ENCODE assay signal across 8 cellular contexts in the genomic region with DNA sequence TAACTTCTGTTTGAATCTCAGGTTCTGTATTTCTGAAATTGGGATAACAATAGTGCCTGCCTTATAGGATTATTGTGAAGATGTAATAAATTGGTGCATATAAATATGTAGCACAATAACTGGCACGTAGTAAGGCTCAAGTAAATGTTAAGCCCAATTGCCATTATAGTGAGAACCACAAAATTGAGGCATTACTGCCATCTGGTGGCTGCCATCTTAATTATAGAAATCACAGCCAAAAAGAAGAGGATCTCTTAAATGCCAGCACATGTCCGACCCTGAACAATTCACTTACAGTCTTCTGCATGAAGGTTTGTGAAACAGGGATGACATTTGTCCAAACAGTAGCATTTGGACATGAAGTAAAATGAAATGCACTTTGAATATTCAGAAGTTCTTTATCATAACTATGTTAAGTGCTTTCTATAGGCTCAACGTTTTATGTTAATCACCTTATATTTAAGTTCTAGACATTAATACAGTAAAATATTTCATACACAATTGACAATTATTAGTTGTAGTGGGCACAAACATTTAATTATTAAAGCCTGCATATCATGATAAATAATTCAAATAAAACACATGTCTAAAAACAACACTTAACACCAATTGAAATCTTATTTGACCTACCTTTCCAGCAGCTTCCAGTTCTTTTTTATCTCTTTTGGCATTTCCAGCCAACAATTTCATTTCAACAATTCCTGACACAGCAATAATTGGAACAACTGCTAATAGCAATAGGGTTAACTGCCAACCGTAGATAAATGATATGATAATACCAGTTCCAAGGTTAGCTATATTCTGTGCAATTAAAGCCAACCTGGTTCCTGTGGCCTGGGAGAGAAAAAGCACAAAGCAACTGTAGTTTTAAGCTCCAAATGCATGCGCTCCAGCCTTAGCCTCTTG. TPM values are rescaled to one million over a fixed set of nuclear protein-coding genes. Genes with fewer than 3 reads are reported as not detected.
DNase-seq lines count a peak whose midpoint lies in the region; ATAC-seq, FAIRE-seq and TF ChIP-seq lines count a peak whose summit lies in the region.

No MANE protein-coding gene starts in this region.

- no peaks in the 10 kb centered on the region for H3K9me3 ChIP-seq in A549
- no peaks in the 10 kb centered on the region for H3K9me3 ChIP-seq in liver (ENCODE audit: control insufficient read depth in 4 of 4, low read length in 3 of 4)

- peak; percentile 84 for FAIRE-seq in A549 (lab: Jason Lieb, UNC)

- TF ChIP-seq RAD21 in A549 (conservative IDR thresholded peaks at IDR 0.05 in 1 of 2, IDR thresholded peaks at IDR 0.05 in 1 of 2) (peak; percentile 92 to 95), liver (IDR thresholded peaks at IDR 0.05) (peak; percentile 85 to 86)

- no peak overlapping the region for H3K27ac Mint-ChIP-seq in chondrocyte (ENCODE audit: unreplicated experiment)

- no peak overlapping the region for H3K4me3 Mint-ChIP-seq in chondrocyte (ENCODE audit: unreplicated experiment)

- peaks cover 8 to 55% (median 38%) of the 10 kb centered on the region in 4 donors for H3K36me3 ChIP-seq in liver (ENCODE audit: control insufficient read depth in 4 of 4, insufficient read depth in 3 of 4, low read depth in 1 of 4, low read length in 3 of 4)

- POLR2A ChIA-PET in A549 (lab: Yijun Ruan, JAX): no interaction called here

- ATAC-seq in A549 (peak; percentile 49 to 85; a peak in 3 of 6 replicates), GM18517 (IDR thresholded peaks at IDR 0.05; ENCODE audit: unreplicated experiment) (peak; percentile 88), HG03103 (IDR thresholded peaks at IDR 0.05; ENCODE audit: low read depth, unreplicated experiment) (peak; percentile 80)

- H3K36me3 Mint-ChIP-seq in chondrocyte (ENCODE audit: low read depth): no peaks in the 10 kb centered on the region

- H3K4me2 ChIP-seq in A549: no peak overlapping the region

- DNase-seq in A549 (ENCODE audit: low read depth in 1 of 2, low spot score in 1 of 2) (peak in 1 of 2 experiments; percentile 67), NCI-H446 (lab: John Stamatoyannopoulos, UW) (peak; percentile 28 to 75), chondrocyte (ENCODE audit: low spot score) (no peak)
- peak; percentile 42 to 51 for DNase-seq in activated CD4-positive, alpha-beta T cell treated with anti-CD3 and anti-CD28 coated beads for 24 hours (ENCODE audit: low read depth in 2 of 2)
- DNase-seq in stimulated activated CD8-positive, alpha-beta memory T cell treated with anti-CD3 and anti-CD28 coated beads, Interleukin-15, amount 100 ng/mL, for 48 hours (ENCODE audit: low read depth in 2 of 2): peak; percentile 4 to 16

- 42% methylated on average over 5 of the region's 5 CpGs for WGBS in A549 (ENCODE audit: missing lambda C conversion rate)
- WGBS in liver: 49% methylated on average over 5 of the region's 5 CpGs

- H3K4me1 Mint-ChIP-seq in chondrocyte (ENCODE audit: low read depth): no peaks in the 10 kb centered on the region

- H3K9me3 Mint-ChIP-seq in chondrocyte (ENCODE audit: low read depth): no peaks in the 10 kb centered on the region

- H3K27ac ChIP-seq in A549: no peak overlapping the region
- H3K27ac ChIP-seq in liver (ENCODE audit: low read depth in 1 of 2, low read length in 2 of 2): no peak overlapping the region

- CTCF ChIA-PET in A549 (lab: Yijun Ruan, JAX): interaction anchor here (0.6 to 9.2 kb wide), 36 partner anchors 10 to 500 kb away, joined by 3 to 195 read pairs (median 4); partner anchors contain the start of gene CROT

- peaks cover 20% of the 10 kb centered on the region; the same call in 2 of the 3 replicates for H3K4me1 ChIP-seq in A549
- H3K4me1 ChIP-seq in liver (ENCODE audit: control insufficient read depth in 4 of 4, insufficient read depth in 4 of 4, low read length in 3 of 4): peaks cover 0 to 3% (median 0%) of the 10 kb centered on the region in 4 donors

- H3K4me3 ChIP-seq in A549 (no peak overlapping the region), liver (ENCODE audit: low read depth in 1 of 3, low read length in 3 of 3) (no peak overlapping the region)

- no peak for TF ChIP-seq POLR2A in A549 (IDR thresholded peaks at IDR 0.05; ENCODE audit: low read length)

- TF ChIP-seq CTCF in A549 (IDR thresholded peaks at IDR 0.05) (peak; percentile 92), chondrocyte (IDR thresholded peaks at IDR 0.05) (peak; percentile 97), liver (IDR thresholded peaks at IDR 0.05; ENCODE audit: low read depth, low read length, missing input control) (peak; percentile 50)

- H3K27me3 ChIP-seq in liver (ENCODE audit: control insufficient read depth in 4 of 4, insufficient read depth in 4 of 4, low read length in 3 of 4): no peaks in the 10 kb centered on the region

- peaks cover 14% of the 10 kb centered on the region for H3K27me3 Mint-ChIP-seq in chondrocyte (ENCODE audit: low read depth)

- TF ChIP-seq EP300 in A549 (IDR thresholded peaks at IDR 0.05): no peak

- H3K9ac ChIP-seq in liver (ENCODE audit: low read depth in 1 of 2, low read length in 2 of 2): no peak overlapping the region

TF ChIP-seq in A549, 52 proteins besides CTCF, POLR2A, EP300 and RAD21:
- TF ChIP-seq HEYL (CRISPR knock-in tag; IDR thresholded peaks at IDR 0.05) (no peak), SMC3 (IDR thresholded peaks at IDR 0.05) (peak; percentile 97), MAFK (IDR thresholded peaks at IDR 0.05; ENCODE audit: partially characterized antibody) (peak; percentile 38)

TF ChIP-seq in liver, 16 proteins besides CTCF, POLR2A, EP300 and RAD21:
- TF ChIP-seq FOXA2 (IDR thresholded peaks at IDR 0.05) (no peak), JUND (IDR thresholded peaks at IDR 0.05) (no peak), EGR1 (IDR thresholded peaks at IDR 0.05; ENCODE audit: low read depth in 2 of 2) (no peak), HNF4G (IDR thresholded peaks at IDR 0.05) (no peak), FOXA1 (IDR thresholded peaks at IDR 0.05) (no peak), RXRA (IDR thresholded peaks at IDR 0.05) (no peak), ZBTB33 (IDR thresholded peaks at IDR 0.05) (no peak), NR2F2 (IDR thresholded peaks at IDR 0.05) (no peak), SP1 (IDR thresholded peaks at IDR 0.05) (no peak), MAX (IDR thresholded peaks at IDR 0.05) (no peak), HNF4A (conservative IDR thresholded peaks at IDR 0.05) (no peak)
- TF ChIP-seq, protein P1, sequence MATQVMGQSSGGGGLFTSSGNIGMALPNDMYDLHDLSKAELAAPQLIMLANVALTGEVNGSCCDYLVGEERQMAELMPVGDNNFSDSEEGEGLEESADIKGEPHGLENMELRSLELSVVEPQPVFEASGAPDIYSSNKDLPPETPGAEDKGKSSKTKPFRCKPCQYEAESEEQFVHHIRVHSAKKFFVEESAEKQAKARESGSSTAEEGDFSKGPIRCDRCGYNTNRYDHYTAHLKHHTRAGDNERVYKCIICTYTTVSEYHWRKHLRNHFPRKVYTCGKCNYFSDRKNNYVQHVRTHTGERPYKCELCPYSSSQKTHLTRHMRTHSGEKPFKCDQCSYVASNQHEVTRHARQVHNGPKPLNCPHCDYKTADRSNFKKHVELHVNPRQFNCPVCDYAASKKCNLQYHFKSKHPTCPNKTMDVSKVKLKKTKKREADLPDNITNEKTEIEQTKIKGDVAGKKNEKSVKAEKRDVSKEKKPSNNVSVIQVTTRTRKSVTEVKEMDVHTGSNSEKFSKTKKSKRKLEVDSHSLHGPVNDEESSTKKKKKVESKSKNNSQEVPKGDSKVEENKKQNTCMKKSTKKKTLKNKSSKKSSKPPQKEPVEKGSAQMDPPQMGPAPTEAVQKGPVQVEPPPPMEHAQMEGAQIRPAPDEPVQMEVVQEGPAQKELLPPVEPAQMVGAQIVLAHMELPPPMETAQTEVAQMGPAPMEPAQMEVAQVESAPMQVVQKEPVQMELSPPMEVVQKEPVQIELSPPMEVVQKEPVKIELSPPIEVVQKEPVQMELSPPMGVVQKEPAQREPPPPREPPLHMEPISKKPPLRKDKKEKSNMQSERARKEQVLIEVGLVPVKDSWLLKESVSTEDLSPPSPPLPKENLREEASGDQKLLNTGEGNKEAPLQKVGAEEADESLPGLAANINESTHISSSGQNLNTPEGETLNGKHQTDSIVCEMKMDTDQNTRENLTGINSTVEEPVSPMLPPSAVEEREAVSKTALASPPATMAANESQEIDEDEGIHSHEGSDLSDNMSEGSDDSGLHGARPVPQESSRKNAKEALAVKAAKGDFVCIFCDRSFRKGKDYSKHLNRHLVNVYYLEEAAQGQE (IDR thresholded peaks at IDR 0.05): no peak
- TF ChIP-seq, protein P2, sequence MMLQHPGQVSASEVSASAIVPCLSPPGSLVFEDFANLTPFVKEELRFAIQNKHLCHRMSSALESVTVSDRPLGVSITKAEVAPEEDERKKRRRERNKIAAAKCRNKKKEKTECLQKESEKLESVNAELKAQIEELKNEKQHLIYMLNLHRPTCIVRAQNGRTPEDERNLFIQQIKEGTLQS (IDR thresholded peaks at IDR 0.05): no peak

RNA-seq across cellular contexts. Expression of gene ABCB4, which starts 58.5 kb away (rescaled TPM):
- polyA plus RNA-seq in A549 (2011; rRNA removed) (0.12 and 0.13 TPM in 2 replicates), A549 (2017; fragmentation: RNase III; extraction: RNeasy Plus Mini Kit Qiagen cat#74134 plus additional on column Dnase treatment) (not detected in 3 replicates), liver (10 to 100 TPM; 61.5 to 93.8 TPM)
- polyA plus RNA-seq in A549 (2012; cell fraction: cytosol; rRNA removed): 0.01 TPM in 1 of 2 replicates, not detected in the other
- not detected in 2 replicates for polyA plus RNA-seq in A549 (2012; cell fraction: nucleus; rRNA removed)
- 0.05 TPM in 1 of 2 replicates, not detected in the other for polyA minus RNA-seq in A549 (2011; rRNA and poly(A)+ RNA removed)
- total RNA-seq in chondrocyte (0.10 to 0.15 TPM in 2 of 3 replicates, not detected in the other), liver (100 to 1,000 TPM in 1 of 2 donors, 1 to 10 TPM in 1; 6.7 to 409 TPM)
